13 cellular contexts compared by ENCODE assay signal in genomic region chr5:107704686-107705389, GRCh38. TPM values are rescaled to one million over a fixed set of nuclear protein-coding genes. Genes with fewer than 3 reads are reported as not detected.
DNase-seq lines count a peak whose midpoint lies in the region; ATAC-seq and TF ChIP-seq lines count a peak whose summit lies in the region.
"Had no signal": no experiment of that assay in that cellular context is flagged by ENCODE, and none has a peak within 500 bp of the region (broad histone marks: within the 10 kb centered on the region; RNA-seq: fewer than 3 reads in every experiment).

No MANE protein-coding gene starts in this region.

- no peaks in the 10 kb centered on the region for H3K36me3 ChIP-seq in HUES48 (ENCODE audit: control insufficient read depth, insufficient read depth, low read length)
- no peaks in the 10 kb centered on the region for H3K36me3 ChIP-seq in aorta (ENCODE audit: control insufficient read depth in 1 of 2, insufficient read depth in 2 of 2, low read length in 1 of 2)
- H3K36me3 ChIP-seq: HAP-1 had no signal

- intact Hi-C loops in aorta (cut with DNase I), result no loop called here

- H3K27ac ChIP-seq in HUES48 (ENCODE audit: low read depth, low read length) (peak overlapping the region; percentile 3), aorta (ENCODE audit: low read depth in 1 of 2, low read length in 2 of 2) (no peak overlapping the region)

- ATAC-seq in aorta (ENCODE audit: low FRiP score) (no peak), GM21723 (IDR thresholded peaks at IDR 0.05; ENCODE audit: unreplicated experiment) (no peak)
- ATAC-seq: Panc1 had no signal

- peak; percentile 96 for DNase-seq in SK-N-DZ (ENCODE audit: low spot score)
- peak; percentile 6 for DNase-seq in fibroblast of the aortic adventitia (ENCODE audit: low read depth)
- DNase-seq in skeletal muscle cell (ENCODE audit: low read depth), result no peak
- DNase-seq in aorta, result no peak
- no peak for DNase-seq in NCI-H187 (lab: John Stamatoyannopoulos, UW)
- DNase-seq: activated naive CD8-positive, alpha-beta T cell treated with anti-CD3 and anti-CD28 coated beads, Interleukin-2, amount 10 ng/mL, durations not matched to agents 7 days and 5 days; CD4-positive, CD25-positive, alpha-beta regulatory T cell; immature natural killer cell; stimulated activated naive CD4-positive, alpha-beta T cell treated with Interleukin-2 at 50 U/mL for 16 hours had no signal

- H3K4me1 ChIP-seq in HUES48 (ENCODE audit: control insufficient read depth, insufficient read depth, low read length) (peaks cover 15% of the 10 kb centered on the region), aorta (ENCODE audit: control insufficient read depth in 1 of 2, insufficient read depth in 2 of 2, low read length in 2 of 2) (no peaks in the 10 kb centered on the region)

- TF ChIP-seq CTCF in fibroblast of the aortic adventitia (IDR thresholded peaks at IDR 0.05; ENCODE audit: insufficient read depth, low read length), result no peak

- H3K4me3 ChIP-seq in HUES48 (ENCODE audit: low read depth, low read length) (no peak overlapping the region), fibroblast of the aortic adventitia (ENCODE audit: low read depth, low read length) (peak overlapping the region; percentile 27), skeletal muscle cell (ENCODE audit: low read depth, low read length) (peak overlapping the region; percentile 23), aorta (ENCODE audit: low read length in 2 of 2) (no peak overlapping the region)
- H3K4me3 ChIP-seq: HAP-1 had no signal

- WGBS in aorta, 2 donors, result 37 to 39% methylated on average over 12 of the region's 12 CpGs

- H3K27me3 ChIP-seq in HUES48 (ENCODE audit: control insufficient read depth, insufficient read depth, low read length) (no peaks in the 10 kb centered on the region), aorta (ENCODE audit: control insufficient read depth in 1 of 2, insufficient read depth in 2 of 2, low read length in 1 of 2) (no peaks in the 10 kb centered on the region)

- H3K9me3 ChIP-seq in HUES48 (ENCODE audit: control insufficient read depth, insufficient read depth, low read length), result no peaks in the 10 kb centered on the region
- H3K9me3 ChIP-seq in aorta (ENCODE audit: control insufficient read depth, low read length), result no peaks in the 10 kb centered on the region
- H3K9me3 ChIP-seq: HAP-1 had no signal

- no peak overlapping the region for H3K9ac ChIP-seq in HUES48 (ENCODE audit: low read depth, low read length)

RNA-seq across cellular contexts. Expression of gene EFNA5, which starts 34.1 kb away (rescaled TPM):
- 8.6 and 12.1 TPM in 2 replicates for polyA plus RNA-seq in SK-N-DZ (2014; cell fraction: cytosol; rRNA removed)
- polyA plus RNA-seq in SK-N-DZ (2014; cell fraction: nucleus; rRNA removed), result 11.7 and 12.6 TPM in 2 replicates
- 2.1 and 33.1 TPM in 2 replicates for total RNA-seq in fibroblast of the aortic adventitia (ENCODE audit: low replicate concordance)
- 10 to 100 TPM; 11.5 to 11.8 TPM for total RNA-seq in aorta
- polyA plus RNA-seq in aorta, result 1 to 10 TPM; 4.2 to 5.0 TPM
- total RNA-seq: activated naive CD8-positive, alpha-beta T cell treated with anti-CD3 and anti-CD28 coated beads, Interleukin-2, amount 10 ng/mL, durations not matched to agents 7 days and 5 days; CD4-positive, CD25-positive, alpha-beta regulatory T cell had no signal

Comparison
In these comparisons a context has a peak if more than half of its experiments do, and no peak if none do; other contexts are left out.
1. H3K4me3 ChIP-seq: peak in fibroblast of the aortic adventitia (single experiment) and skeletal muscle cell (single experiment); none in HUES48 (single experiment) and aorta (0 of 2).
2. DNase-seq: peak in SK-N-DZ (single experiment) and fibroblast of the aortic adventitia (single experiment); none in skeletal muscle cell (single experiment), aorta (0 of 2) and NCI-H187 (0 of 2).